26 cellular contexts compared by ENCODE assay signal in the genomic region with DNA sequence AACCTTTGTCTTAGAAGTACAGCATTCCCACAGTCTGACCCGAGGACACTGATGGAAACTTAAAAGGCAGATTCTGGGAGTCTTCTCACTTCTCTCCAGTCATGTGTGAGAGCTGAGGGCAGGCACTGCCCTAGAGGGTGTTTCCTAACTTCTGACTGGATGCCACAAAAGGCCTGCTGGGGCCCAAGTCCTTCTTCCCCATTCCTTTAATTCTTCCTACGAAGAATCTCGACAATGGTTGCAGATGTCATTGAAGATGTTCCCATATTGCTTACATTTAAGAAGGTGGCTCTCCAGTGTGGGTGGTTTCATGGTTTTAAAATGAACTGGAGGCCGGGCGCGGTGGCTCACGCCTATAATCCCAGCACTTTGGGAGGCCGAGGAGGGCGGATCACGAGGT.
"Had no signal": no experiment of that assay in that cellular context is flagged by ENCODE, and none has a peak within 500 bp of the region (broad histone marks: within the 10 kb centered on the region; RNA-seq: fewer than 3 reads in every experiment).

No MANE protein-coding gene starts in this region.

- H3K9me3 Mint-ChIP-seq: natural killer cell treated with Interleukin-12 subunit alpha and Interleukin-12 subunit beta and Interleukin-15 and Interleukin-18, amount 100 ng/mL, for 72 hours had no signal

- H3K4me1 Mint-ChIP-seq: neural crest cell had no signal

- H3K4me3 Mint-ChIP-seq: naive thymus-derived CD8-positive, alpha-beta T cell; natural killer cell treated with Interleukin-12 subunit alpha and Interleukin-12 subunit beta and Interleukin-15 and Interleukin-18, amount 100 ng/mL, for 72 hours; nephron progenitor cell; neural crest cell; stimulated activated effector memory CD8-positive, alpha-beta T cell treated with anti-CD3 and anti-CD28 coated beads, Interleukin-12 subunit alpha, Interleukin-12 subunit beta, amount 100 ng/mL, for 72 hours; stimulated activated naive B cell treated with anti-CD40 and anti-IgM and Interleukin-4, amounts not matched to agents 10 μg/mL and 1 μg/mL and 100 μg/mL, for 72 hours; stimulated activated naive CD8-positive, alpha-beta T cell treated with anti-CD3 and anti-CD28 coated beads, Interleukin-15, Interleukin-2, amounts not matched to agents 100 ng/mL and 50 ng/mL, for 24 hours had no signal

- H3K27ac Mint-ChIP-seq: natural killer cell treated with Interleukin-12 subunit alpha and Interleukin-12 subunit beta and Interleukin-15 and Interleukin-18, amount 100 ng/mL, for 72 hours; nephron progenitor cell; stimulated activated effector memory CD8-positive, alpha-beta T cell treated with anti-CD3 and anti-CD28 coated beads, Interleukin-12 subunit alpha, Interleukin-12 subunit beta, amount 100 ng/mL, for 72 hours; stimulated activated naive B cell treated with anti-CD40 and anti-IgM and Interleukin-4, amounts not matched to agents 10 μg/mL and 1 μg/mL and 100 μg/mL, for 72 hours; stimulated activated naive CD8-positive, alpha-beta T cell treated with anti-CD3 and anti-CD28 coated beads, Interleukin-15, Interleukin-2, amounts not matched to agents 100 ng/mL and 50 ng/mL, for 24 hours had no signal

- H3K9me3 ChIP-seq: pancreas, thyroid gland had no signal

- H3K27ac ChIP-seq: neutrophil, pancreas, psoas muscle, right lobe of liver, stomach, thoracic aorta, thyroid gland, tibial nerve, upper lobe of left lung, vagina had no signal

- ATAC-seq: naive thymus-derived CD8-positive, alpha-beta T cell; natural killer cell treated with Interleukin-12 subunit alpha and Interleukin-12 subunit beta and Interleukin-15 and Interleukin-18, amount 100 ng/mL, for 72 hours; pancreas; psoas muscle; right cardiac atrium; right lobe of liver; stimulated activated effector memory CD8-positive, alpha-beta T cell treated with anti-CD3 and anti-CD28 coated beads, Interleukin-12 subunit alpha, Interleukin-12 subunit beta, amount 100 ng/mL, for 72 hours; stimulated activated naive B cell treated with anti-CD40 and anti-IgM and Interleukin-4, amounts not matched to agents 10 μg/mL and 1 μg/mL and 100 μg/mL, for 72 hours had no signal

- H3K4me3 ChIP-seq: pancreas, psoas muscle, right lobe of liver, sigmoid colon, stomach, thoracic aorta, thyroid gland, tibial nerve, upper lobe of left lung, vagina had no signal

- H3K27me3 ChIP-seq: neutrophil, pancreas, right lobe of liver, sigmoid colon, stomach, thyroid gland, tibial nerve, upper lobe of left lung, vagina had no signal

- DNase-seq: naive thymus-derived CD8-positive, alpha-beta T cell; nephron progenitor cell; nucleus accumbens; pancreas; psoas muscle; right cardiac atrium; sigmoid colon; small intestine; stimulated activated CD4-positive, alpha-beta T cell treated with anti-CD3 and anti-CD28 coated beads, Interleukin-15, amount 100 ng/mL, for 24 hours; stimulated activated CD4-positive, alpha-beta T cell treated with anti-CD3 and anti-CD28 coated beads, Interleukin-2, amount 100 ng/mL, for 24 hours; stimulated activated CD4-positive, alpha-beta T cell treated with anti-CD3 and anti-CD28 coated beads, Interleukin-2, amount 100 ng/mL, for 48 hours; stimulated activated CD4-positive, alpha-beta T cell treated with anti-CD3 and anti-CD28 coated beads, Interleukin-4, amount 100 ng/mL, for 24 hours; stimulated activated naive B cell treated with anti-CD40 and anti-IgM and Interleukin-4, amounts not matched to agents 10 μg/mL and 1 μg/mL and 100 μg/mL, for 72 hours; stimulated activated naive CD4-positive, alpha-beta T cell treated with Interleukin-2 at 50 U/mL for 16 hours; stomach; thyroid gland; upper lobe of left lung had no signal

- H3K27me3 Mint-ChIP-seq: naive thymus-derived CD8-positive, alpha-beta T cell; natural killer cell treated with Interleukin-12 subunit alpha and Interleukin-12 subunit beta and Interleukin-15 and Interleukin-18, amount 100 ng/mL, for 72 hours; stimulated activated naive B cell treated with anti-CD40 and anti-IgM and Interleukin-4, amounts not matched to agents 10 μg/mL and 1 μg/mL and 100 μg/mL, for 72 hours; stimulated activated naive CD8-positive, alpha-beta T cell treated with anti-CD3 and anti-CD28 coated beads, Interleukin-15, Interleukin-2, amounts not matched to agents 100 ng/mL and 50 ng/mL, for 24 hours had no signal

- H3K4me1 ChIP-seq: pancreas, psoas muscle, right lobe of liver, stomach, thyroid gland, tibial nerve, upper lobe of left lung, vagina had no signal
